ENCODE assay signal across 18 cellular contexts in the genomic region with DNA sequence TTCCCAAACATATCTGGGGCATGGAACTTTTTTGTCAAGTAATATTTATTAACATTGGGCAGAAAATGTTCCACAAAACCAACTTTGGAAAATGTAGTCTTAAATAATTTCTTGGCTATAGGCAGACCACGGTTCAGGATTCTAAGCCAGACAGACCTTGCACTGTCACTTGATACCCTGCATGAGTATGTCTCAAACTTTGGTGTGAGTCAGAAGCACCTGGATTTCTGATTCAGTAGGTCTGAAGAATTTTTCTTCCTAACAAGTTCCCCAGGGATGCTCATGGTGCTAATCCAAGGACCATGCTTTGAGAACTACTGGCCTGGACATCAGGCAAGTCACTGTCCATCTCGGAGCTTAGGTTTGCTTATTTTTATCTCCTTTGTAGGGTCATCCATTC.
DNase-seq lines count a peak whose midpoint lies in the region; ATAC-seq and TF ChIP-seq lines count a peak whose summit lies in the region.
"Had no signal": no experiment of that assay in that cellular context is flagged by ENCODE, and none has a peak within 500 bp of the region (broad histone marks: within the 10 kb centered on the region; RNA-seq: fewer than 3 reads in every experiment).

No MANE protein-coding gene starts in this region.

- no peak overlapping the region for H3K27ac ChIP-seq in breast epithelium
- H3K27ac ChIP-seq: BLaER1, Peyer's patch, SK-N-MC had no signal

- H3K4me3 Mint-ChIP-seq in MCF 10A (ENCODE audit: unreplicated experiment) (no peak overlapping the region), immature natural killer cell (no peak overlapping the region)
- H3K4me3 Mint-ChIP-seq: CD4-positive, alpha-beta memory T cell had no signal

- no peaks in the 10 kb centered on the region for H3K9me3 Mint-ChIP-seq in MCF 10A (ENCODE audit: unreplicated experiment)
- peaks cover 0 to 5% (median 0%) of the 10 kb centered on the region in 6 donors for H3K9me3 Mint-ChIP-seq in immature natural killer cell

- no peak for TF ChIP-seq POLR2A in breast epithelium (IDR thresholded peaks at IDR 0.05)

- ATAC-seq in left cardiac atrium (no peak), HG03460 (IDR thresholded peaks at IDR 0.05; ENCODE audit: unreplicated experiment) (no peak)
- ATAC-seq: HCT116 had no signal

- H3K27me3 Mint-ChIP-seq in MCF 10A (ENCODE audit: insufficient read depth, unreplicated experiment) (no peaks in the 10 kb centered on the region), immature natural killer cell (ENCODE audit: low read depth in 3 of 3) (peaks cover 3 to 4% (median 4%) of the 10 kb centered on the region in 3 donors)
- H3K27me3 Mint-ChIP-seq: CD4-positive, alpha-beta memory T cell had no signal

- H3K36me3 Mint-ChIP-seq in MCF 10A (ENCODE audit: insufficient read depth, unreplicated experiment) (no peaks in the 10 kb centered on the region), immature natural killer cell (no peaks in the 10 kb centered on the region)
- H3K36me3 Mint-ChIP-seq: CD4-positive, alpha-beta memory T cell had no signal

- no TSS peak for BruUV-seq in MCF 10A (replicated peaks; lab: Mats Ljungman, UMichigan)

- POLR2A ChIA-PET in MCF 10A (lab: Yijun Ruan, JAX) = no interaction called here

- H3K36me3 ChIP-seq in breast epithelium = no peaks in the 10 kb centered on the region
- H3K36me3 ChIP-seq: BLaER1, Peyer's patch had no signal

- no peaks in the 10 kb centered on the region for H3K4me1 ChIP-seq in breast epithelium
- H3K4me1 ChIP-seq: BLaER1, Peyer's patch had no signal

- H3K4me1 Mint-ChIP-seq in MCF 10A (ENCODE audit: insufficient read depth, unreplicated experiment) (no peaks in the 10 kb centered on the region), immature natural killer cell (no peaks in the 10 kb centered on the region)
- H3K4me1 Mint-ChIP-seq: CD4-positive, alpha-beta memory T cell had no signal

- CTCF ChIA-PET in MCF 10A (lab: Yijun Ruan, JAX) = interaction anchor here (0.6 kb wide), 1 partner anchor 620 kb away, joined by 4 read pairs; no protein-coding TSS in a partner anchor

- no peaks in the 10 kb centered on the region for H3K9me3 ChIP-seq in breast epithelium
- H3K9me3 ChIP-seq: Peyer's patch had no signal

- DNase-seq in MCF 10A (ENCODE audit: unreplicated experiment) = peak; percentile 29
- no peak for DNase-seq in breast epithelium (ENCODE audit: low spot score in 2 of 2)
- DNase-seq in astrocyte of the spinal cord (ENCODE audit: low read depth, low spot score) = peak; percentile 16
- peak; percentile 25 for DNase-seq in glomerular visceral epithelial cell (ENCODE audit: extremely low spot score)
- DNase-seq in immature natural killer cell = no peak
- DNase-seq in left cardiac atrium = no peak
- no peak for DNase-seq in NCI-H2081 (lab: John Stamatoyannopoulos, UW)
- DNase-seq: CD4-positive, alpha-beta memory T cell; GOT3; KBM-7; NCI-H1417 treated with DMSO at 0.1 percent for 48 hours; NCI-H1930; Peyer's patch; Right ventricle myocardium superior had no signal

- no peaks in the 10 kb centered on the region for H3K27me3 ChIP-seq in breast epithelium
- H3K27me3 ChIP-seq: BLaER1, Peyer's patch had no signal

- H3K27ac Mint-ChIP-seq in MCF 10A (ENCODE audit: low read depth, unreplicated experiment) = no peak overlapping the region
- no peak overlapping the region for H3K27ac Mint-ChIP-seq in immature natural killer cell
- H3K27ac Mint-ChIP-seq: CD4-positive, alpha-beta memory T cell had no signal

- in situ Hi-C loops in astrocyte of the spinal cord (cut with HindIII; ENCODE audit: low sequenced_read_pairs) = no loop called here

- intact Hi-C loops in MCF 10A (cut with micrococcal nuclease) (no loop called here), breast epithelium (cut with DNase I; ENCODE audit: low total_unique reads) (no loop called here), left cardiac atrium (cut with DNase I) (no loop called here)

- no peak for TF ChIP-seq CTCF in MCF 10A (IDR thresholded peaks at IDR 0.05; ENCODE audit: unreplicated experiment)
- TF ChIP-seq CTCF in breast epithelium (IDR thresholded peaks at IDR 0.05) = no peak
- no peak for TF ChIP-seq CTCF in astrocyte of the spinal cord (IDR thresholded peaks at IDR 0.05; ENCODE audit: low read depth, low read length)

- no peak overlapping the region for H3K4me3 ChIP-seq in breast epithelium
- no peak overlapping the region for H3K4me3 ChIP-seq in astrocyte of the spinal cord (ENCODE audit: low read depth, low read length)
- H3K4me3 ChIP-seq: BLaER1, Peyer's patch, SK-N-MC had no signal

Comparison
In these comparisons a context has a peak if more than half of its experiments do, and no peak if none do; other contexts are left out.
1. DNase-seq: peak in MCF 10A (single experiment), astrocyte of the spinal cord (single experiment) and glomerular visceral epithelial cell (single experiment); none in breast epithelium (0 of 2), immature natural killer cell (0 of 3), left cardiac atrium (single experiment) and NCI-H2081 (0 of 2).